Comparison of ENCODE assay signal across 8 cellular contexts in the genomic region with DNA sequence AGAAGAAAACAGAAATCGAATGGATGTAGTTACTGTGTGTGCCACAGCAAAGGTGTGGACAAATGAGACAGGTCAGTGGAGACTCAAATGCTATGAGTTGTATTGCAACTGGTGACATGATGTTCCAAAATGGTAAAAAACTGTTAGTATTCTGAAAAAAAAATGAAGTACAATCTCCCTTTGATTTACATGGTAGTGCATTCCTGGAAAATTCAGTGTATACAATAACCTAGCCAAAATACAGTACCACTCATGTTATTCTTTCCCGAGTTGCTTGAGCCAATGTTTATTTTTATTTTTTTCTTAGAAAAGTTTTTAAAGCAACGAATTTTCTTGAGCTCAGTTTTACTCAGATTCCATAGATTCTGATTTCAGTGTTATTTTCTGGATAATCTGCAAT. TPM values are rescaled to one million over a fixed set of nuclear protein-coding genes. Genes with fewer than 3 reads are reported as not detected.
"Had no signal": no experiment of that assay in that cellular context is flagged by ENCODE, and none has a peak within 500 bp of the region (broad histone marks: within the 10 kb centered on the region; RNA-seq: fewer than 3 reads in every experiment).

No MANE protein-coding gene starts in this region.

- DNase-seq: GM23248, GOT3, H9, HCEC 1CT, KG1 had no signal

- H3K4me3 ChIP-seq: GM23248, K562 had no signal

- ATAC-seq: HepG2, K562 had no signal

- H3K27ac ChIP-seq: GM23248, HL-60 had no signal

- H3K4me3 Mint-ChIP-seq: H9 had no signal

- FAIRE-seq: HepG2, K562 had no signal

- H3K27ac Mint-ChIP-seq: H9 had no signal

- H3K9ac ChIP-seq: GM23248 had no signal

- H3K9me3 Mint-ChIP-seq: H9 had no signal

RNA-seq across cellular contexts. Expression of gene ODAD2, which starts 47.7 kb away (rescaled TPM):
- total RNA-seq: HepG2, K562 had no signal
- polyA plus RNA-seq: HepG2, K562 had no signal
